In the genomic region with DNA sequence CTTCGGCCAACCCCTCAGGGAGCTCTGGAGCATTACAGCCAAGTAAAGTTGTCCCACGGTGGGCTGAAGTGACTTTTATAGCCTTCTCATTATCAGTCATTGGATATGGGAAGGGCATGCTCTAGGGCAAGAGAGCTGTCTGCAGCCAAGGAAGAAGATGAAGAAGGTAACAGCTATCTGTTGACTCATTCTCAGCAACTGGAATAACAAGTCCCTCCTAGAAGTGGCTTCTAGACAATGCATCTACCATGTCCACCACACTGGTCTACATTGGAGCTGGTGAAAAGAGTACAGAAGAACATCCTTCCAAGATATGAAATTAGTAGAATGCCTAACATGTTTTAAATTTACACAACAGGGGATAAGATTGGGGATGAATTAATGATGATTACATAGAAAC, we compare ENCODE assay signal across 14 cellular contexts.
A peak's percentile ranks its signal among the peaks of the same experiment; 100 is the strongest.
DNase-seq lines count a peak whose midpoint lies in the region; ATAC-seq, FAIRE-seq and TF ChIP-seq lines count a peak whose summit lies in the region.
"Had no signal": no experiment of that assay in that cellular context is flagged by ENCODE, and none has a peak within 500 bp of the region (broad histone marks: within the 10 kb centered on the region; RNA-seq: fewer than 3 reads in every experiment).

No MANE protein-coding gene starts in this region.

- H3K27ac ChIP-seq in BLaER1 (peak overlapping the region; percentile 50), epithelial cell of prostate (no peak overlapping the region), mesendoderm (ENCODE audit: low read depth, low read length) (no peak overlapping the region)
- H3K27ac ChIP-seq: KMS-11 had no signal

- H3K79me2 ChIP-seq in mesendoderm (ENCODE audit: control insufficient read depth, insufficient read depth, low read length), result no peaks in the 10 kb centered on the region

- H3K4me1 ChIP-seq in BLaER1 (peaks cover 19% of the 10 kb centered on the region), mesendoderm (ENCODE audit: control insufficient read depth, low read depth, low read length) (no peaks in the 10 kb centered on the region)

- no peak overlapping the region for H2AK5ac ChIP-seq in mesendoderm (ENCODE audit: low read length)

- H3K36me3 ChIP-seq in BLaER1 (no peaks in the 10 kb centered on the region), mesendoderm (ENCODE audit: control insufficient read depth, insufficient read depth, low read length) (no peaks in the 10 kb centered on the region)

- H3K4me2 ChIP-seq in BLaER1, result peak overlapping the region; percentile 55
- H3K4me2 ChIP-seq in mesendoderm (ENCODE audit: low read length), result no peak overlapping the region
- H3K4me2 ChIP-seq: KMS-11 had no signal

- no peak overlapping the region for H2BK15ac ChIP-seq in mesendoderm (replicated peaks; ENCODE audit: low read depth)

- no peaks in the 10 kb centered on the region for H3K79me1 ChIP-seq in mesendoderm (ENCODE audit: low read length)

- no peak for TF ChIP-seq POLR2A in H54 (IDR thresholded peaks at IDR 0.05; ENCODE audit: low read depth, low read length)

- no CpG with 5 or more reads among the region's 2 CpGs for WGBS in mesendoderm (ENCODE audit: extremely low coverage, insufficient coverage, low lambda C conversion rate)

- no peak for DNase-seq in H54 (ENCODE audit: insufficient read length, low spot score)
- peak; percentile 18 for DNase-seq in epithelial cell of prostate (ENCODE audit: low read depth, low spot score)
- DNase-seq in mesendoderm, result peak; percentile 2
- no peak for DNase-seq in stimulated activated CD4-positive, alpha-beta T cell treated with anti-CD3 and anti-CD28 coated beads, Interleukin-2, amount 100 ng/mL, for 48 hours
- DNase-seq in dermis blood vessel endothelial cell, result no peak
- DNase-seq: ACHN; CD8-positive, alpha-beta T cell; COR-L47; DMS153 had no signal

- H3K18ac ChIP-seq in mesendoderm (ENCODE audit: low read length), result no peak overlapping the region

- no peaks in the 10 kb centered on the region for H3K27me3 ChIP-seq in BLaER1
- H3K27me3 ChIP-seq in mesendoderm (ENCODE audit: insufficient read depth, low read length, poor library complexity), result no peaks in the 10 kb centered on the region

- H3K23ac ChIP-seq in mesendoderm (ENCODE audit: low read length), result no peak overlapping the region

- H4K8ac ChIP-seq in mesendoderm (ENCODE audit: low read depth, low read length), result no peak overlapping the region

- no peak overlapping the region; the same call in 1 of the 2 replicates for H3K4me3 ChIP-seq in BLaER1
- no peak overlapping the region for H3K4me3 ChIP-seq in mesendoderm (ENCODE audit: low read length)

- H3K9ac ChIP-seq in BLaER1 (no peak overlapping the region), mesendoderm (ENCODE audit: low read length) (no peak overlapping the region)
- H3K9ac ChIP-seq: KMS-11 had no signal

- H2BK120ac ChIP-seq in mesendoderm (ENCODE audit: low read depth, low read length), result no peak overlapping the region

- peaks cover 45% of the 10 kb centered on the region for H3K9me3 ChIP-seq in BLaER1

- H2BK5ac ChIP-seq in mesendoderm (ENCODE audit: low read length), result no peak overlapping the region

- H3K56ac ChIP-seq in mesendoderm (ENCODE audit: low read length), result no peak overlapping the region

- H4K5ac ChIP-seq in mesendoderm (ENCODE audit: low read length), result no peak overlapping the region

- H3K4ac ChIP-seq in mesendoderm (ENCODE audit: low read depth, low read length), result no peak overlapping the region

- no peaks in the 10 kb centered on the region for H4K20me1 ChIP-seq in BLaER1

- no peak for ATAC-seq in HG03135 (IDR thresholded peaks at IDR 0.05; ENCODE audit: unreplicated experiment)
- ATAC-seq: CD8-positive, alpha-beta T cell; HCT116 had no signal

- peak; percentile 67 for FAIRE-seq in H54 (lab: Jason Lieb, UNC)
- FAIRE-seq: D721Med had no signal

Comparison
In these comparisons a context has a peak if more than half of its experiments do, and no peak if none do; other contexts are left out.
1. DNase-seq: peak in epithelial cell of prostate (single experiment) and mesendoderm (single experiment); none in H54 (single experiment), stimulated activated CD4-positive, alpha-beta T cell treated with anti-CD3 and anti-CD28 coated beads, Interleukin-2, amount 100 ng/mL, for 48 hours (0 of 2) and dermis blood vessel endothelial cell (single experiment).